ENCODE assay signal across 8 cellular contexts in the genomic region with DNA sequence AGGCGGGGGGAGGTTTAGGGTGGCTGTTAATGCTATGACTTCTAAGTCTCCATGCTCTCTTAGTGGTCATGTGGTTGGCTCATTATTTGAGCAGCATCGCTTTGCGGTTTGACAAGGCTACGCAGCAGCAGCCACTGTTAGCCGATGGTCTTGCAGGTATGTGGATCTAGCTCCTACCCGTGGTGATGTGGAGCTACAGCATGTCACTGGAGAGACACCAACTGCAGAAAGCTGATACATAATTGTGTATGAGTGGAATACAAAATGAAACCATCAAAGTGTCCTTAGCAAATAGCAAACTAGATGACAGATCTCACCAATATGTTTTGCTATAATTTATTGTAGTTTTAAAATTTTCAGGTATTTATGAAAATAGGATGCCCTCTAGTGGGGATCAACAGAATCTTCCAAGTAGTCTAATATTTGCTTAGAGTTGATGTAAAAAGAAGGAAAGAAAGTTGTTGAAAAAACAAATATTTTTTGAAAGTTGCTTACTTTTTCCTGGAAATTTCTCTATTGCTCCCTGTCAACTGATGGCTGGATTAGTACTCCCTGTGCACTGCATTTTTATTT.
DNase-seq lines count a peak whose midpoint lies in the region; ATAC-seq, FAIRE-seq and TF ChIP-seq lines count a peak whose summit lies in the region.

No MANE protein-coding gene starts in this region.

- peak overlapping the region; percentile 62 for H3K4me2 ChIP-seq in A549

- H3K36me3 ChIP-seq in testis (ENCODE audit: low read depth, missing control alignments), result no peaks in the 10 kb centered on the region

- peak; percentile 100 for TF ChIP-seq CTCF in A549 (IDR thresholded peaks at IDR 0.05)
- TF ChIP-seq CTCF in GM12865 (IDR thresholded peaks at IDR 0.05; ENCODE audit: insufficient read depth, low read depth, low read length, missing control alignments), result peak; percentile 99
- peak; percentile 78 to 83 (median 80) for TF ChIP-seq CTCF in testis (IDR thresholded peaks at IDR 0.05)

- H3K9me3 ChIP-seq in A549 (no peaks in the 10 kb centered on the region), testis (no peaks in the 10 kb centered on the region)

- TF ChIP-seq POLR2A in A549 (IDR thresholded peaks at IDR 0.05; ENCODE audit: low read length) (no peak), testis (IDR thresholded peaks at IDR 0.05) (no peak)

- H3K27me3 ChIP-seq in testis, result no peaks in the 10 kb centered on the region

- peak; percentile 97 for FAIRE-seq in A549 (lab: Jason Lieb, UNC)

- H3K4me3 ChIP-seq in A549 (no peak overlapping the region), GM12865 (ENCODE audit: low read depth, low read length) (no peak overlapping the region), testis (no peak overlapping the region)

- peaks cover 6% of the 10 kb centered on the region; the same call in 2 of the 3 replicates for H3K4me1 ChIP-seq in A549
- no peaks in the 10 kb centered on the region for H3K4me1 ChIP-seq in testis

- POLR2A ChIA-PET in A549 (lab: Yijun Ruan, JAX) (no interaction called here), HEK293T (lab: Yijun Ruan, JAX) (no interaction called here)

- ATAC-seq in A549 (peak; percentile 100), left colon (peak; percentile 94)

- peak; percentile 94 to 98 for TF ChIP-seq RAD21 in A549 (conservative IDR thresholded peaks at IDR 0.05 in 1 of 2, IDR thresholded peaks at IDR 0.05 in 1 of 2)

- H3K27ac ChIP-seq in A549 (no peak overlapping the region), testis (no peak overlapping the region)

- 3% methylated on average over 6 of the region's 6 CpGs for whole genome bisulfite sequencing in A549 (ENCODE audit: missing lambda C conversion rate)
- WGBS in testis, 2 donors, result 0% methylated on average over 6 of the region's 6 CpGs

- TF ChIP-seq EP300 in A549 (IDR thresholded peaks at IDR 0.05), result no peak

- CTCF ChIA-PET in A549 (lab: Yijun Ruan, JAX) (interaction anchor here (0.6 to 2.8 kb wide), 42 partner anchors 8 to 280 kb away, joined by 3 to 16 read pairs (median 4); no protein-coding TSS in a partner anchor), HEK293T (lab: Yijun Ruan, JAX) (interaction anchor here (0.6 to 1.8 kb wide), 10 partner anchors 10 to 685 kb away, joined by 3 to 9 read pairs (median 4); no protein-coding TSS in a partner anchor)

- DNase-seq in A549 (ENCODE audit: low read depth in 1 of 2, low spot score in 1 of 2), result peak; percentile 66 to 95
- DNase-seq in GM12865 (ENCODE audit: low read depth), result peak; percentile 92
- peak; percentile 76 for DNase-seq in HEK293T (ENCODE audit: extremely low spot score)
- peak; percentile 91 for DNase-seq in LoVo (ENCODE audit: low spot score)
- peak; percentile 9 for DNase-seq in OCI-M2 (lab: John Stamatoyannopoulos, UW; ENCODE audit: unreplicated experiment)
- DNase-seq in cerebellum (ENCODE audit: low spot score), result peak; percentile 50
- peak; percentile 35 to 50 for DNase-seq in left colon
- peak; percentile 89 for DNase-seq in testis

- intact Hi-C loops in left colon (cut with DNase I, micrococcal nuclease), result loop anchor here in 1 of 2 donors (5.0 kb wide), 1 partner anchor 198 kb away; no protein-coding TSS in a partner anchor
- intact Hi-C loops in testis (cut with DNase I; ENCODE audit: low total_unique reads), result loop anchor here (10.0 kb wide), 1 partner anchor 201 kb away; no protein-coding TSS in a partner anchor

TF ChIP-seq in A549, 52 proteins besides CTCF, POLR2A, EP300 and RAD21:
- TF ChIP-seq SMC3 (IDR thresholded peaks at IDR 0.05) (peak; percentile 99), MAFK (IDR thresholded peaks at IDR 0.05; ENCODE audit: partially characterized antibody) (no peak), FOXS1 (CRISPR knock-in tag; IDR thresholded peaks at IDR 0.05) (no peak)
- TF ChIP-seq, protein P1, sequence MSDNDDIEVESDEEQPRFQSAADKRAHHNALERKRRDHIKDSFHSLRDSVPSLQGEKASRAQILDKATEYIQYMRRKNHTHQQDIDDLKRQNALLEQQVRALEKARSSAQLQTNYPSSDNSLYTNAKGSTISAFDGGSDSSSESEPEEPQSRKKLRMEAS (IDR thresholded peaks at IDR 0.05), result 0 out of 2 replicates have a peak, but pooled peaks have one; percentile 22
- TF ChIP-seq, protein P2, sequence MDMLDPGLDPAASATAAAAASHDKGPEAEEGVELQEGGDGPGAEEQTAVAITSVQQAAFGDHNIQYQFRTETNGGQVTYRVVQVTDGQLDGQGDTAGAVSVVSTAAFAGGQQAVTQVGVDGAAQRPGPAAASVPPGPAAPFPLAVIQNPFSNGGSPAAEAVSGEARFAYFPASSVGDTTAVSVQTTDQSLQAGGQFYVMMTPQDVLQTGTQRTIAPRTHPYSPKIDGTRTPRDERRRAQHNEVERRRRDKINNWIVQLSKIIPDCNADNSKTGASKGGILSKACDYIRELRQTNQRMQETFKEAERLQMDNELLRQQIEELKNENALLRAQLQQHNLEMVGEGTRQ (IDR thresholded peaks at IDR 0.05), result peak; percentile 44; the same call in 1 of the 2 replicates

TF ChIP-seq in HEK293T, 16 proteins besides CTCF, POLR2A, EP300 and RAD21:
- TF ChIP-seq CTBP1 (IDR thresholded peaks at IDR 0.05; ENCODE audit: borderline replicate concordance) (no peak), FOXM1 (IDR thresholded peaks at IDR 0.05; ENCODE audit: borderline replicate concordance) (no peak), HDGF (IDR thresholded peaks at IDR 0.05; ENCODE audit: borderline replicate concordance) (no peak), ARNT (IDR thresholded peaks at IDR 0.05) (no peak), L3MBTL2 (conservative IDR thresholded peaks at IDR 0.05) (peak; percentile 33), SUZ12 (IDR thresholded peaks at IDR 0.05) (no peak), PKNOX1 (IDR thresholded peaks at IDR 0.05) (0 out of 2 replicates have a peak, but pooled peaks have one; percentile 13), FOXA1 (IDR thresholded peaks at IDR 0.05) (no peak), TARDBP (IDR thresholded peaks at IDR 0.05) (no peak), NFRKB (IDR thresholded peaks at IDR 0.05) (no peak), BHLHE40 (IDR thresholded peaks at IDR 0.05; ENCODE audit: borderline replicate concordance) (no peak), ELF4 (IDR thresholded peaks at IDR 0.05) (no peak), ZNF384 (IDR thresholded peaks at IDR 0.05) (no peak), SP1 (IDR thresholded peaks at IDR 0.05) (no peak), FOXK2 (IDR thresholded peaks at IDR 0.05) (no peak)

Comparison
In these comparisons a context has a peak if more than half of its experiments do, and no peak if none do; other contexts are left out.
1. DNase-seq: peak in every context shown above with its lines; median percentile 92 in GM12865; 91 in LoVo; 89 in testis; 80 in A549; 76 in HEK293T; 50 in cerebellum; 42 in left colon; 9 in OCI-M2.